ENCODE assay signal across 20 cellular contexts in genomic region chr16:73190688-73191087, GRCh38.
DNase-seq lines count a peak whose midpoint lies in the region; TF ChIP-seq lines count a peak whose summit lies in the region.
"Had no signal": no experiment of that assay in that cellular context is flagged by ENCODE, and none has a peak within 500 bp of the region (broad histone marks: within the 10 kb centered on the region; RNA-seq: fewer than 3 reads in every experiment).

No MANE protein-coding gene starts in this region.

- CTCF ChIA-PET in HEK293 (lab: Yijun Ruan, JAX): interaction anchor here (1.3 kb wide), 1 partner anchor 18 kb away, joined by 3 read pairs; no protein-coding TSS in a partner anchor
- CTCF ChIA-PET in PC-9 (lab: Charles Lee): interaction anchor here (0.7 kb wide), 1 partner anchor 114 kb away, joined by 3 read pairs; no protein-coding TSS in a partner anchor

- no peaks in the 10 kb centered on the region for H3K36me3 ChIP-seq in HEK293 (ENCODE audit: control insufficient read depth in 2 of 2, insufficient read depth in 1 of 2, low read length in 2 of 2)
- no peaks in the 10 kb centered on the region for H3K36me3 ChIP-seq in WERI-Rb-1
- H3K36me3 ChIP-seq in neural progenitor cell: no peaks in the 10 kb centered on the region
- no peaks in the 10 kb centered on the region for H3K36me3 ChIP-seq in PC-9 (ENCODE audit: low read depth)
- H3K36me3 ChIP-seq in ascending aorta: no peaks in the 10 kb centered on the region

- H3K79me2 ChIP-seq in neural progenitor cell (ENCODE audit: low read depth) (no peaks in the 10 kb centered on the region), PC-9 (ENCODE audit: low read depth) (no peaks in the 10 kb centered on the region)

- H3K4me1 Mint-ChIP-seq in neural progenitor cell: peaks cover 41% of the 10 kb centered on the region
- H3K4me1 Mint-ChIP-seq: B cell; CD4-positive, alpha-beta memory T cell had no signal

- H3K9me2 ChIP-seq in PC-9 (ENCODE audit: insufficient read depth): no peaks in the 10 kb centered on the region

- H3F3A ChIP-seq in neural progenitor cell (ENCODE audit: low read depth): peaks cover 10% of the 10 kb centered on the region
- no peaks in the 10 kb centered on the region for H3F3A ChIP-seq in PC-9 (ENCODE audit: insufficient read depth, low read depth)

- peaks cover 8% of the 10 kb centered on the region for H3K27me3 Mint-ChIP-seq in neural progenitor cell (ENCODE audit: insufficient read depth, low read depth)
- H3K27me3 Mint-ChIP-seq: CD4-positive, alpha-beta memory T cell had no signal

- intact Hi-C loops in PC-9 (cut with micrococcal nuclease; ENCODE audit: unreplicated experiment): no loop called here
- intact Hi-C loops in ascending aorta (cut with DNase I): loop anchor here (10.0 kb wide), 1 partner anchor 526 kb away; no protein-coding TSS in a partner anchor

- no peaks in the 10 kb centered on the region for H3K9me3 Mint-ChIP-seq in neural progenitor cell
- H3K9me3 Mint-ChIP-seq: HFFc6 had no signal

- H4K20me1 ChIP-seq in neural progenitor cell (ENCODE audit: low read depth) (peaks cover 5% of the 10 kb centered on the region), PC-9 (ENCODE audit: insufficient read depth) (no peaks in the 10 kb centered on the region)

- BruUV-seq in PC-9 (replicated peaks; lab: Mats Ljungman, UMichigan): no TSS peak

- H3K27ac ChIP-seq in HEK293 (ENCODE audit: extremely low read depth, low read depth, low read length) (no peak overlapping the region), WERI-Rb-1 (no peak overlapping the region), neural progenitor cell (no peak overlapping the region), PC-9 (no peak overlapping the region), ascending aorta (no peak overlapping the region)
- H3K27ac ChIP-seq: 22Rv1 had no signal

- H3K27ac Mint-ChIP-seq in neural progenitor cell: peak overlapping the region; percentile 25
- H3K27ac Mint-ChIP-seq: B cell; CD4-positive, alpha-beta memory T cell; GM23338; H9; HFFc6 had no signal

- TF ChIP-seq CTCF in HEK293 (tag by site-specific recombination; IDR thresholded peaks at IDR 0.05) (no peak), WERI-Rb-1 (IDR thresholded peaks at IDR 0.05; ENCODE audit: low read depth, low read length) (no peak), neural progenitor cell (IDR thresholded peaks at IDR 0.05) (no peak), PC-9 (conservative IDR thresholded peaks at IDR 0.05) (no peak), ascending aorta (IDR thresholded peaks at IDR 0.05) (no peak)

- POLR2A ChIA-PET in HEK293 (lab: Yijun Ruan, JAX) (interaction anchor here (0.6 kb wide), 1 partner anchor 119 kb away, joined by 3 read pairs; no protein-coding TSS in a partner anchor), PC-9 (lab: Charles Lee; ENCODE audit: unreplicated experiment) (no interaction called here)

- H3K27me3 ChIP-seq in WERI-Rb-1 (ENCODE audit: insufficient read depth, low read depth, severe bottlenecking) (no peaks in the 10 kb centered on the region), neural progenitor cell (peaks cover 8% of the 10 kb centered on the region), PC-9 (ENCODE audit: insufficient read depth, low read depth) (peaks cover 8% of the 10 kb centered on the region; the same call in 1 of the 2 replicates), ascending aorta (no peaks in the 10 kb centered on the region)

- H3K4me1 ChIP-seq in HEK293 (ENCODE audit: control insufficient read depth, insufficient read depth, low read length) (peaks cover 7% of the 10 kb centered on the region; the same call in 1 of the 2 replicates), neural progenitor cell (peaks cover 16% of the 10 kb centered on the region), PC-9 (replicated peaks; ENCODE audit: insufficient read depth) (no peaks in the 10 kb centered on the region), ascending aorta (no peaks in the 10 kb centered on the region)

- no peak overlapping the region for H3K4me2 ChIP-seq in neural progenitor cell
- no peak overlapping the region for H3K4me2 ChIP-seq in PC-9
- H3K4me2 ChIP-seq: GM23338 had no signal

- H3K4me3 Mint-ChIP-seq in neural progenitor cell: no peak overlapping the region
- H3K4me3 Mint-ChIP-seq: B cell; CD4-positive, alpha-beta memory T cell; GM23338; H9; HFFc6 had no signal

- H3K4me3 ChIP-seq in HEK293 (ENCODE audit: low read depth, low read length) (no peak overlapping the region), WERI-Rb-1 (ENCODE audit: low read depth, low read length) (no peak overlapping the region), neural progenitor cell (no peak overlapping the region), PC-9 (no peak overlapping the region), ascending aorta (no peak overlapping the region)
- H3K4me3 ChIP-seq: GM23338 had no signal

- H2AFZ ChIP-seq in neural progenitor cell (replicated peaks) (no peak overlapping the region), PC-9 (no peak overlapping the region)
- H2AFZ ChIP-seq: GM23338 had no signal

- DNase-seq in NCI-H82 (lab: John Stamatoyannopoulos, UW) (peak; percentile 6), NCI-H82 treated with DMSO at 0.1 percent for 48 hours (lab: John Stamatoyannopoulos, UW; ENCODE audit: unreplicated experiment) (no peak), WERI-Rb-1 (peak; percentile 26), neural progenitor cell (ENCODE audit: low spot score) (no peak), PC-9 (no peak), ascending aorta (ENCODE audit: low spot score in 2 of 2) (no peak)
- DNase-seq in activated naive CD4-positive, alpha-beta T cell treated with anti-CD3 and anti-CD28 coated beads, Interleukin-2, amount 50 U/mL, for 16 hours: no peak
- DNase-seq: C1 segment of cervical spinal cord; Calu3; CD4-positive, alpha-beta memory T cell; COR-L47; DMS53; DMS79 treated with DMSO at 0.1 percent for 48 hours; GF-D8; H9; HFFc6 had no signal

- no peak overlapping the region for H3K9ac ChIP-seq in neural progenitor cell

- H3K9me3 ChIP-seq in HEK293 (ENCODE audit: control insufficient read depth, insufficient read depth, low read depth, low read length) (no peaks in the 10 kb centered on the region), WERI-Rb-1 (ENCODE audit: severe bottlenecking) (no peaks in the 10 kb centered on the region), neural progenitor cell (ENCODE audit: low read depth) (no peaks in the 10 kb centered on the region), PC-9 (ENCODE audit: insufficient read depth, low read depth) (no peaks in the 10 kb centered on the region), ascending aorta (no peaks in the 10 kb centered on the region)

- no peaks in the 10 kb centered on the region for H3K36me3 Mint-ChIP-seq in neural progenitor cell
- H3K36me3 Mint-ChIP-seq: CD4-positive, alpha-beta memory T cell had no signal

TF ChIP-seq in HEK293, 187 proteins besides CTCF, POLR2A, EP300 and RAD21:
- TF ChIP-seq PRDM10 (tag by site-specific recombination; IDR thresholded peaks at IDR 0.05) (peak; percentile 95), ZNF350 (tag by site-specific recombination; IDR thresholded peaks at IDR 0.05) (no peak)

Comparison
In these comparisons a context has a peak if more than half of its experiments do, and no peak if none do; other contexts are left out.
1. DNase-seq: peak in NCI-H82 (single experiment) and WERI-Rb-1 (single experiment); none in NCI-H82 treated with DMSO at 0.1 percent for 48 hours (single experiment), neural progenitor cell (single experiment), activated naive CD4-positive, alpha-beta T cell treated with anti-CD3 and anti-CD28 coated beads, Interleukin-2, amount 50 U/mL, for 16 hours (single experiment), PC-9 (0 of 2) and ascending aorta (0 of 2).